In genomic region chr4:76310683-76311082, GRCh38 we compare ENCODE assay signal across 23 cellular contexts. TPM values are rescaled to one million over a fixed set of nuclear protein-coding genes. Genes with fewer than 3 reads are reported as not detected.
"Had no signal": no experiment of that assay in that cellular context is flagged by ENCODE, and none has a peak within 500 bp of the region (broad histone marks: within the 10 kb centered on the region; RNA-seq: fewer than 3 reads in every experiment).

No MANE protein-coding gene starts in this region.

- DNase-seq: activated CD4-positive, alpha-beta T cell treated with anti-CD3 and anti-CD28 coated beads for 1 hour; activated CD4-positive, alpha-beta T cell treated with anti-CD3 and anti-CD28 coated beads, Interleukin-2, amount 50 U/mL, for 1 hour; activated gamma-delta T cell treated with Interleukin-2 at 50 U/mL for 16 hours; activated T-cell treated with anti-CD3 and anti-CD28 coated beads, Interleukin-2, amount 50 U/mL, for 1 hour; anterior cingulate cortex; body of pancreas; effector CD4-positive, alpha-beta T cell; immature natural killer cell; left lung; naive thymus-derived CD4-positive, alpha-beta T cell; retina; stimulated activated CD4-positive, alpha-beta T cell treated with anti-CD3 and anti-CD28 coated beads, Interleukin-4, amount 100 ng/mL, for 24 hours; stimulated activated naive CD4-positive, alpha-beta T cell treated with Interleukin-2 at 50 U/mL for 16 hours; substantia nigra; T-helper 2 cell; thyroid gland had no signal

- H3K27ac ChIP-seq: body of pancreas, left lung, thyroid gland, VCaP had no signal

- H3K9me3 ChIP-seq: body of pancreas, left lung, thyroid gland had no signal

- H3K9me3 Mint-ChIP-seq: activated naive CD4-positive, alpha-beta T cell treated with anti-CD3 and anti-CD28 coated beads, Interleukin-2, amount 50 U/mL, for 24 hours had no signal

- H3K4me3 Mint-ChIP-seq: activated naive CD4-positive, alpha-beta T cell treated with anti-CD3 and anti-CD28 coated beads, Interleukin-2, amount 50 U/mL, for 24 hours; dendritic cell treated with granulocyte-macrophage colony-stimulating factor and Interleukin-4, amounts not matched to agents 40 ng/mL and 50 ng/mL, for 4 days; immature natural killer cell; naive thymus-derived CD4-positive, alpha-beta T cell; neural crest cell had no signal

- H3K36me3 ChIP-seq: thyroid gland had no signal

- H3K36me3 Mint-ChIP-seq: activated naive CD4-positive, alpha-beta T cell treated with anti-CD3 and anti-CD28 coated beads, Interleukin-2, amount 50 U/mL, for 24 hours had no signal

- ATAC-seq: body of pancreas; left lung; naive thymus-derived CD4-positive, alpha-beta T cell had no signal

- H3K27ac Mint-ChIP-seq: activated naive CD4-positive, alpha-beta T cell treated with anti-CD3 and anti-CD28 coated beads, Interleukin-2, amount 50 U/mL, for 24 hours; dendritic cell treated with granulocyte-macrophage colony-stimulating factor and Interleukin-4, amounts not matched to agents 40 ng/mL and 50 ng/mL, for 4 days; immature natural killer cell; naive thymus-derived CD4-positive, alpha-beta T cell had no signal

- H3K27me3 ChIP-seq: body of pancreas, hepatocyte, left lung, thyroid gland had no signal

- H3K4me3 ChIP-seq: body of pancreas, hepatocyte, left lung, thyroid gland had no signal

RNA-seq across cellular contexts. Expression of gene FAM47E, which starts 59.2 kb away (rescaled TPM):
- total RNA-seq: glomerular endothelial cell, lung microvascular endothelial cell had no signal
- polyA plus RNA-seq: immature natural killer cell had no signal
